21 cellular contexts compared by ENCODE assay signal in the genomic region with DNA sequence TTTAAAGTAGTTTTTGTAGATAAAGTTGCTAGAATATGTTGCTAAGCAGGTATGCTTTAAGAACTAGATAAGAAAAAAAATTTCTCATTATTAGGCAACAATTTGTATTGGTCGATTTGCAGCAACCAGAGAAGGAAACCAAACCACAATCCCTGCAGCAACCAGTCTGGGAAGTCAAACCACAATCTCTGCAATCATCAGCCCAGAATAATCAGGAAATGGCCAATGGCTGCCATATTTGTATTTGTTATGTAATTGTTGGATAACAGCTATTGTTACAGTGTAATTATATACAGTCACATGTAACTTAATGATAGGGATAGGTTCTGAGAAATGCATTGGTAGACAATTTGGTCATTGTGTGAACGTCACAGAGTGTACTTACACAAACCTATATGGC. TPM values are rescaled to one million over a fixed set of nuclear protein-coding genes. Genes with fewer than 3 reads are reported as not detected.
A peak's percentile ranks its signal among the peaks of the same experiment; 100 is the strongest.
DNase-seq lines count a peak whose midpoint lies in the region; ATAC-seq and TF ChIP-seq lines count a peak whose summit lies in the region.
"Had no signal": no experiment of that assay in that cellular context is flagged by ENCODE, and none has a peak within 500 bp of the region (broad histone marks: within the 10 kb centered on the region; RNA-seq: fewer than 3 reads in every experiment).

No MANE protein-coding gene starts in this region.

- H3K27me3 ChIP-seq in BLaER1 treated with 17β-estradiol and CSF1 and Interleukin-3, amounts not matched to agents 10 nM and 100 nM, result no peaks in the 10 kb centered on the region
- no peaks in the 10 kb centered on the region for H3K27me3 ChIP-seq in upper lobe of left lung
- H3K27me3 ChIP-seq: BLaER1 had no signal

- peaks cover 12 to 31% (median 19%) of the 10 kb centered on the region in 11 experiments for H3K9me3 ChIP-seq in BLaER1 treated with 17β-estradiol and CSF1 and Interleukin-3, amounts not matched to agents 10 nM and 100 nM (replicated peaks in 1 of 11)
- peaks cover 0 to 7% (median under 1%) of the 10 kb centered on the region in 4 donors for H3K9me3 ChIP-seq in upper lobe of left lung

- TF ChIP-seq EP300 in upper lobe of left lung (IDR thresholded peaks at IDR 0.05), result no peak

- H4K20me1 ChIP-seq in BLaER1 treated with 17β-estradiol and CSF1 and Interleukin-3, amounts not matched to agents 10 nM and 100 nM, result no peaks in the 10 kb centered on the region
- H4K20me1 ChIP-seq: BLaER1 had no signal

- H3K27ac ChIP-seq in BLaER1 treated with 17β-estradiol and CSF1 and Interleukin-3, amounts not matched to agents 10 nM and 100 nM, result peak overlapping the region in 6 of 11 experiments; percentile 30 to 66 (median 49); a peak in 10 of 22 replicates
- H3K27ac ChIP-seq in upper lobe of left lung, result no peak overlapping the region
- H3K27ac ChIP-seq: BLaER1, HL-60 had no signal

- no peak overlapping the region for H3K9ac ChIP-seq in BLaER1 treated with 17β-estradiol and CSF1 and Interleukin-3, amounts not matched to agents 10 nM and 100 nM
- H3K9ac ChIP-seq: BLaER1 had no signal

- H3K4me2 ChIP-seq in BLaER1 treated with 17β-estradiol and CSF1 and Interleukin-3, amounts not matched to agents 10 nM and 100 nM, result peak overlapping the region in 7 of 11 experiments; percentile 1 to 44 (median 36); a peak in 10 of 22 replicates
- H3K4me2 ChIP-seq: BLaER1, GM23338 had no signal

- H3K4me1 ChIP-seq in BLaER1 treated with 17β-estradiol and CSF1 and Interleukin-3, amounts not matched to agents 10 nM and 100 nM, result peaks cover 4 to 37% (median 27%) of the 10 kb centered on the region in 10 experiments; a peak in 18 of 20 replicates
- H3K4me1 ChIP-seq in upper lobe of left lung, result no peaks in the 10 kb centered on the region

- no peak overlapping the region; a peak in 1 of 20 replicates for H3K4me3 ChIP-seq in BLaER1 treated with 17β-estradiol and CSF1 and Interleukin-3, amounts not matched to agents 10 nM and 100 nM
- no peak overlapping the region for H3K4me3 ChIP-seq in upper lobe of left lung
- H3K4me3 ChIP-seq: BLaER1, GM23338 had no signal

- H3K36me3 ChIP-seq in BLaER1 treated with 17β-estradiol and CSF1 and Interleukin-3, amounts not matched to agents 10 nM and 100 nM, result peaks cover 7 to 18% (median 10%) of the 10 kb centered on the region in 11 experiments; a peak in 19 of 22 replicates
- no peaks in the 10 kb centered on the region for H3K36me3 ChIP-seq in upper lobe of left lung

- WGBS in upper lobe of left lung, 2 donors, result 67% methylated on average over 2 of the region's 2 CpGs

- no peak for ATAC-seq in upper lobe of left lung (ENCODE audit: low FRiP score in 2 of 2)
- ATAC-seq: CD8-positive, alpha-beta T cell; GM23338; HCT116 had no signal

- DNase-seq in MV-4-11 (lab: John Stamatoyannopoulos, UW) (peak; percentile 17), RPMI7951 (ENCODE audit: low read depth) (peak; percentile 1), myocyte (ENCODE audit: low read depth) (peak; percentile 3), upper lobe of left lung (no peak), DMS53 treated with DMSO at 0.1 percent for 48 hours (lab: John Stamatoyannopoulos, UW; ENCODE audit: unreplicated experiment) (no peak)
- DNase-seq in stimulated activated naive CD4-positive, alpha-beta T cell treated with Interleukin-2 at 50 U/mL for 16 hours (lab: John Stamatoyannopoulos, UW), result no peak
- DNase-seq: 8988T; CD8-positive, alpha-beta T cell; COR-L47; DMS 273 treated with DMSO at 0.1 percent for 48 hours; DMS53; GDM1; H7; HFFc6 had no signal

- TF ChIP-seq CTCF in upper lobe of left lung (IDR thresholded peaks at IDR 0.05), result no peak

- no peak for TF ChIP-seq POLR2A in upper lobe of left lung (IDR thresholded peaks at IDR 0.05)

RNA-seq across cellular contexts. Expression of a gene that starts 23.6 kb away (rescaled TPM):
- not detected in 2 replicates for total RNA-seq in RPMI7951 (2014; rRNA removed; shearing (Covaris generic))
- 0.10 and 0.19 TPM in 2 replicates for total RNA-seq in myocyte
- polyA plus RNA-seq in myocyte (2012), result 0.01 TPM
- total RNA-seq in upper lobe of left lung, result under 1 TPM in 1 of 6 donors, not detected in 5; 0.07 TPM
- total RNA-seq: A673; CD8-positive, alpha-beta T cell had no signal
- polyA plus RNA-seq: AG04450 had no signal

Comparison
In these comparisons a context has a peak if more than half of its experiments do, and no peak if none do; other contexts are left out.
1. H3K27ac ChIP-seq: peak in BLaER1 treated with 17β-estradiol and CSF1 and Interleukin-3, amounts not matched to agents 10 nM and 100 nM (6 of 11); none in upper lobe of left lung (0 of 4).
2. DNase-seq: peak in MV-4-11 (single experiment), RPMI7951 (single experiment) and myocyte (single experiment); none in stimulated activated naive CD4-positive, alpha-beta T cell treated with Interleukin-2 at 50 U/mL for 16 hours (single experiment), upper lobe of left lung (0 of 2) and DMS53 treated with DMSO at 0.1 percent for 48 hours (single experiment).